Comparison of ENCODE assay signal across 21 cellular contexts in genomic region chr21:17602874-17603273, GRCh38. TPM values are rescaled to one million over a fixed set of nuclear protein-coding genes. Genes with fewer than 3 reads are reported as not detected.
DNase-seq lines count a peak whose midpoint lies in the region; FAIRE-seq and TF ChIP-seq lines count a peak whose summit lies in the region.
"Had no signal": no experiment of that assay in that cellular context is flagged by ENCODE, and none has a peak within 500 bp of the region (broad histone marks: within the 10 kb centered on the region; RNA-seq: fewer than 3 reads in every experiment).

No MANE protein-coding gene starts in this region.

- H3K27me3 ChIP-seq in prostate gland (replicated peaks; ENCODE audit: insufficient read depth), result no peaks in the 10 kb centered on the region
- no peaks in the 10 kb centered on the region for H3K27me3 ChIP-seq in endodermal cell (ENCODE audit: control insufficient read depth, insufficient read depth, low read length, poor library complexity, severe bottlenecking)
- H3K27me3 ChIP-seq: neural progenitor cell, suprapubic skin had no signal

- no peaks in the 10 kb centered on the region for H3K4me1 ChIP-seq in prostate gland (replicated peaks)
- no peaks in the 10 kb centered on the region for H3K4me1 ChIP-seq in endodermal cell (ENCODE audit: control insufficient read depth, insufficient read depth, low read length)
- H3K4me1 ChIP-seq: neural progenitor cell had no signal

- H3K4me3 Mint-ChIP-seq in endodermal cell, result no peak overlapping the region
- H3K4me3 Mint-ChIP-seq: CD4-positive, alpha-beta T cell; GM23338; neural progenitor cell; WTC11 had no signal

- TF ChIP-seq CTCF in cardiac fibroblast (IDR thresholded peaks at IDR 0.05; ENCODE audit: low read depth, low read length) (no peak), prostate gland (IDR thresholded peaks at IDR 0.05) (no peak), endodermal cell (conservative IDR thresholded peaks at IDR 0.05) (no peak)

- WGBS in prostate gland, result 52% methylated on average over 3 of the region's 3 CpGs
- 90 to 100% methylated on average over 2 to 3 of the region's 3 CpGs for WGBS in endodermal cell (ENCODE audit: insufficient coverage in 1 of 2, insufficient read length in 1 of 2), 2 experiments

- no peak overlapping the region for H3K27ac Mint-ChIP-seq in endodermal cell
- H3K27ac Mint-ChIP-seq: activated naive CD4-positive, alpha-beta T cell treated with anti-CD3 and anti-CD28 coated beads, Interleukin-2, amount 50 U/mL, for 72 hours; CD4-positive, alpha-beta T cell; GM23338; neural progenitor cell; WTC11 had no signal

- H3K9me3 Mint-ChIP-seq in endodermal cell, result no peaks in the 10 kb centered on the region
- H3K9me3 Mint-ChIP-seq: activated naive CD4-positive, alpha-beta T cell treated with anti-CD3 and anti-CD28 coated beads, Interleukin-2, amount 50 U/mL, for 72 hours; CD4-positive, alpha-beta T cell; GM23338; neural progenitor cell had no signal

- no peaks in the 10 kb centered on the region for H3K9me3 ChIP-seq in prostate gland
- no peaks in the 10 kb centered on the region for H3K9me3 ChIP-seq in endodermal cell (ENCODE audit: control insufficient read depth, low read length)
- H3K9me3 ChIP-seq: suprapubic skin had no signal

- DNase-seq in H54 (ENCODE audit: insufficient read length, low spot score), result no peak
- peak; percentile 57 for DNase-seq in RPMI7951 (ENCODE audit: low read depth)
- DNase-seq in cardiac fibroblast (ENCODE audit: low read depth in 2 of 2), result peak; percentile 37 to 38
- peak; percentile 13 for DNase-seq in renal cortical epithelial cell (ENCODE audit: low read depth)
- DNase-seq in prostate gland (ENCODE audit: low spot score), result no peak
- no peak for DNase-seq in endodermal cell
- no peak for DNase-seq in middle frontal gyrus (ENCODE audit: extremely low spot score, low spot score)
- DNase-seq: CD4-positive, alpha-beta T cell; central memory CD4-positive, alpha-beta T cell; DMS79; glutamatergic neuron; mesendoderm; NCI-H2081; NCI-H748 treated with DMSO at 0.1 percent for 48 hours; right cardiac atrium; stimulated activated CD4-positive, alpha-beta T cell treated with anti-CD3 and anti-CD28 coated beads, Interleukin-1b, Interleukin-23, amount 100 ng/mL, for 48 hours had no signal

- TF ChIP-seq POLR2A in H54 (IDR thresholded peaks at IDR 0.05; ENCODE audit: low read depth, low read length), result no peak
- TF ChIP-seq POLR2A in prostate gland (IDR thresholded peaks at IDR 0.05), result no peak

- H3K9ac ChIP-seq in endodermal cell (ENCODE audit: extremely low read depth, low read length, poor library complexity, severe bottlenecking), result no peak overlapping the region
- H3K9ac ChIP-seq: neural progenitor cell had no signal

- H3K27me3 Mint-ChIP-seq in endodermal cell (ENCODE audit: insufficient read depth), result no peaks in the 10 kb centered on the region
- H3K27me3 Mint-ChIP-seq: CD4-positive, alpha-beta T cell had no signal

- no peaks in the 10 kb centered on the region for H3K4me1 Mint-ChIP-seq in endodermal cell
- H3K4me1 Mint-ChIP-seq: GM23338, neural progenitor cell had no signal

- H3K36me3 ChIP-seq in prostate gland, result no peaks in the 10 kb centered on the region
- peaks cover 90% of the 10 kb centered on the region for H3K36me3 ChIP-seq in endodermal cell (ENCODE audit: control insufficient read depth, insufficient read depth, low read length)

- H3K36me3 Mint-ChIP-seq in endodermal cell (ENCODE audit: low read depth), result peaks cover 69% of the 10 kb centered on the region

- H3K27ac ChIP-seq in prostate gland (no peak overlapping the region), endodermal cell (ENCODE audit: low read depth, low read length) (no peak overlapping the region)
- H3K27ac ChIP-seq: neural progenitor cell, suprapubic skin had no signal

- FAIRE-seq in H54 (lab: Jason Lieb, UNC), result peak; percentile 75

- intact Hi-C loops in prostate gland (cut with DNase I), result no loop called here

- H3K4me3 ChIP-seq in cardiac fibroblast (replicated peaks in 1 of 2; ENCODE audit: low read depth in 2 of 2, low read length in 2 of 2), result no peak overlapping the region
- H3K4me3 ChIP-seq in prostate gland, result no peak overlapping the region
- no peak overlapping the region for H3K4me3 ChIP-seq in endodermal cell (ENCODE audit: low read length)
- H3K4me3 ChIP-seq: GM23338, neural progenitor cell, suprapubic skin had no signal

RNA-seq across cellular contexts. Expression of gene BTG3, which starts 9.8 kb away (rescaled TPM):
- 67.3 and 80.5 TPM in 2 replicates for total RNA-seq in RPMI7951 (2014; rRNA removed; shearing (Covaris generic))
- 26.9 and 31.1 TPM in 2 replicates for total RNA-seq in renal cortical epithelial cell
- total RNA-seq in prostate gland, result 100 to 1,000 TPM in 1 of 2 donors, 10 to 100 TPM in 1; 35.4 to 144 TPM
- 10 to 100 TPM; 35.1 to 54.3 TPM for total RNA-seq in endodermal cell
- 87.4 TPM for polyA plus RNA-seq in endodermal cell (2013, experiment 1 of 2)
- 85.6 TPM for polyA plus RNA-seq in endodermal cell (2013, experiment 2 of 2)

Comparison
In these comparisons a context has a peak if more than half of its experiments do, and no peak if none do; other contexts are left out.
1. DNase-seq: peak in RPMI7951 (single experiment), cardiac fibroblast (2 of 2) and renal cortical epithelial cell (single experiment); none in H54 (single experiment), prostate gland (single experiment), endodermal cell (single experiment) and middle frontal gyrus (single experiment).